ENCODE assay signal across 30 cellular contexts in genomic region chr10:32143302-32143847, GRCh38.
"Had no signal": no experiment of that assay in that cellular context is flagged by ENCODE, and none has a peak within 500 bp of the region (broad histone marks: within the 10 kb centered on the region; RNA-seq: fewer than 3 reads in every experiment).

No MANE protein-coding gene starts in this region.

- H3K9me3 Mint-ChIP-seq: activated CD4-positive, alpha-beta memory T cell treated with anti-CD3 and anti-CD28 coated beads, Interleukin-2, amount 10 ng/mL, durations not matched to agents 7 days and 5 days; activated CD4-positive, alpha-beta T cell treated with anti-CD3 and anti-CD28 coated beads, Interleukin-2, amount 10 ng/mL, durations not matched to agents 24 days and 14 days; activated T-cell treated with anti-CD3 and anti-CD28 coated beads, Interleukin-2, amount 50 U/mL, for 24 hours; activated T-helper 17 cell treated with anti-CD3 and anti-CD28 coated beads, Interleukin-2, amount 50 U/mL, for 72 hours; nephron progenitor cell had no signal

- H3K27ac ChIP-seq: gastrocnemius medialis, pancreas, prostate gland, sigmoid colon, tibial artery, upper lobe of right lung had no signal

- H3K4me3 Mint-ChIP-seq: activated CD4-positive, alpha-beta memory T cell treated with anti-CD3 and anti-CD28 coated beads, Interleukin-2, amount 10 ng/mL, durations not matched to agents 7 days and 5 days; activated CD4-positive, alpha-beta T cell treated with anti-CD3 and anti-CD28 coated beads, Interleukin-2, amount 10 ng/mL, durations not matched to agents 24 days and 14 days; activated T-cell treated with anti-CD3 and anti-CD28 coated beads, Interleukin-2, amount 50 U/mL, for 24 hours; activated T-helper 17 cell treated with anti-CD3 and anti-CD28 coated beads, Interleukin-2, amount 50 U/mL, for 72 hours; mesothelial cell of epicardium; naive B cell; nephron progenitor cell had no signal

- H3K27ac Mint-ChIP-seq: activated CD4-positive, alpha-beta memory T cell treated with anti-CD3 and anti-CD28 coated beads, Interleukin-2, amount 10 ng/mL, durations not matched to agents 7 days and 5 days; activated CD4-positive, alpha-beta T cell treated with anti-CD3 and anti-CD28 coated beads, Interleukin-2, amount 10 ng/mL, durations not matched to agents 24 days and 14 days; activated T-cell treated with anti-CD3 and anti-CD28 coated beads, Interleukin-2, amount 50 U/mL, for 24 hours; activated T-helper 17 cell treated with anti-CD3 and anti-CD28 coated beads, Interleukin-2, amount 50 U/mL, for 72 hours; mesothelial cell of epicardium; naive B cell; nephron progenitor cell had no signal

- DNase-seq: activated CD4-positive, alpha-beta memory T cell treated with anti-CD3 and anti-CD28 coated beads, Interleukin-2, amount 10 ng/mL, durations not matched to agents 7 days and 5 days; activated CD4-positive, alpha-beta T cell treated with anti-CD3 and anti-CD28 coated beads, Interleukin-2, amount 10 ng/mL, durations not matched to agents 24 days and 14 days; activated CD4-positive, CD25-positive, alpha-beta regulatory T cell treated with anti-CD3 and anti-CD28 coated beads, Interleukin-2, amount 50 U/mL, for 72 hours; activated CD8-positive, alpha-beta memory T cell treated with anti-CD3 and anti-CD28 coated beads, Interleukin-2, amount 50 U/mL, for 48 hours; activated gamma-delta T cell treated with Interleukin-2 at 50 U/mL for 16 hours; activated naive CD4-positive, alpha-beta T cell treated with anti-CD3 and anti-CD28 coated beads, Interleukin-2, amount 50 U/mL, for 16 hours; activated T-cell treated with anti-CD3 and anti-CD28 coated beads, Interleukin-2, amount 50 U/mL, for 24 hours; amygdala; dermis blood vessel endothelial cell; effector CD4-positive, alpha-beta T cell; erythroblast; gastrocnemius medialis; glutamatergic neuron; left ventricle myocardium superior; naive B cell; nephron progenitor cell; pancreas; sigmoid colon; stimulated activated CD4-positive, alpha-beta T cell treated with anti-CD3 and anti-CD28 coated beads, Interleukin-15, amount 100 ng/mL, for 24 hours; stimulated activated naive CD4-positive, alpha-beta T cell; tibial artery; upper lobe of right lung had no signal

- H3K4me1 ChIP-seq: prostate gland had no signal

- H3K4me1 Mint-ChIP-seq: naive B cell had no signal

- H3K36me3 Mint-ChIP-seq: mesothelial cell of epicardium, naive B cell had no signal

- ATAC-seq: activated T-helper 17 cell treated with anti-CD3 and anti-CD28 coated beads, Interleukin-2, amount 50 U/mL, for 72 hours; gastrocnemius medialis; left ventricle myocardium superior; pancreas; upper lobe of right lung had no signal

- FAIRE-seq: colon, endometrium, islet of Langerhans, pancreas, TTC549 had no signal

- H3K4me3 ChIP-seq: gastrocnemius medialis, pancreas, prostate gland, sigmoid colon, suprapubic skin, tibial artery, upper lobe of right lung had no signal

- H3K9me3 ChIP-seq: gastrocnemius medialis, pancreas, prostate gland, sigmoid colon, suprapubic skin, tibial artery, upper lobe of right lung had no signal

- H3K27me3 ChIP-seq: gastrocnemius medialis, pancreas, sigmoid colon, suprapubic skin, tibial artery, upper lobe of right lung had no signal

- H3K36me3 ChIP-seq: gastrocnemius medialis, pancreas, prostate gland, sigmoid colon, suprapubic skin, tibial artery, upper lobe of right lung had no signal

- H3K27me3 Mint-ChIP-seq: activated CD4-positive, alpha-beta T cell treated with anti-CD3 and anti-CD28 coated beads, Interleukin-2, amount 10 ng/mL, durations not matched to agents 24 days and 14 days; activated T-cell treated with anti-CD3 and anti-CD28 coated beads, Interleukin-2, amount 50 U/mL, for 24 hours; activated T-helper 17 cell treated with anti-CD3 and anti-CD28 coated beads, Interleukin-2, amount 50 U/mL, for 72 hours; naive B cell had no signal
